In genomic region chr7:41470081-41470480, GRCh38 we compare ENCODE assay signal across 16 cellular contexts.
A peak's percentile ranks its signal among the peaks of the same experiment; 100 is the strongest.
DNase-seq lines count a peak whose midpoint lies in the region; ATAC-seq, FAIRE-seq and TF ChIP-seq lines count a peak whose summit lies in the region.
"Had no signal": no experiment of that assay in that cellular context is flagged by ENCODE, and none has a peak within 500 bp of the region (broad histone marks: within the 10 kb centered on the region; RNA-seq: fewer than 3 reads in every experiment).

No MANE protein-coding gene starts in this region.

- no peak overlapping the region for H2BK15ac ChIP-seq in H1 (ENCODE audit: low read length)

- H2BK20ac ChIP-seq in H1 (ENCODE audit: low read length), result no peak overlapping the region

- H3K9ac ChIP-seq in H1 (replicated peaks in 1 of 4; ENCODE audit: extremely low read depth in 1 of 4, low read depth in 3 of 4, low read length in 3 of 4) (no peak overlapping the region), smooth muscle cell (ENCODE audit: low read depth) (no peak overlapping the region)

- no peak overlapping the region; the same call in none of the 2 replicates for H3K18ac ChIP-seq in H1 (ENCODE audit: extremely low read depth, low read length)

- intact Hi-C loops in Panc1 (cut with micrococcal nuclease; ENCODE audit: unreplicated experiment) (no loop called here), upper lobe of right lung (cut with DNase I) (no loop called here), prostate gland (cut with DNase I) (no loop called here)

- no peaks in the 10 kb centered on the region for H3K79me1 ChIP-seq in H1 (ENCODE audit: low read depth, low read length)

- ATAC-seq in Panc1 (peak; percentile 69; the same call in 1 of the 2 replicates), upper lobe of right lung (peak; percentile 8)
- ATAC-seq: HCT116 had no signal

- no peaks in the 10 kb centered on the region for H3K36me3 ChIP-seq in H7 (replicated peaks; ENCODE audit: control insufficient read depth, insufficient read depth, low read length)
- H3K36me3 ChIP-seq in Panc1 (ENCODE audit: control insufficient read depth, insufficient read depth, low read length), result no peaks in the 10 kb centered on the region
- no peaks in the 10 kb centered on the region for H3K36me3 ChIP-seq in H1 (ENCODE audit: control insufficient read depth in 2 of 4, insufficient read depth in 4 of 4, low read length in 3 of 4)
- no peaks in the 10 kb centered on the region for H3K36me3 ChIP-seq in upper lobe of right lung
- no peaks in the 10 kb centered on the region for H3K36me3 ChIP-seq in prostate gland
- no peaks in the 10 kb centered on the region for H3K36me3 ChIP-seq in smooth muscle cell (ENCODE audit: low read depth)

- 89% methylated on average over 5 of the region's 5 CpGs; no CpG with 5 or more reads in 1 of the 2 experiments for WGBS in H1 (ENCODE audit: extremely low coverage in 1 of 2, insufficient coverage in 1 of 2, insufficient read length in 1 of 2, insufficient replicate concordance in 2 of 2, low coverage in 1 of 2, low lambda C conversion rate in 2 of 2, missing lambda C conversion rate in 1 of 2), 2 experiments
- 87% methylated on average over 5 of the region's 5 CpGs for WGBS in prostate gland
- 96% methylated on average over 5 of the region's 5 CpGs for WGBS in smooth muscle cell (ENCODE audit: low lambda C conversion rate)

- H3K4me1 ChIP-seq in Panc1 (ENCODE audit: control insufficient read depth, insufficient read depth, low read length), result no peaks in the 10 kb centered on the region
- H3K4me1 ChIP-seq in H1 (replicated peaks in 1 of 4; ENCODE audit: control insufficient read depth in 3 of 4, insufficient read depth in 4 of 4, low read length in 3 of 4), result peaks cover 0 to 3% (median 1%) of the 10 kb centered on the region in 4 experiments; a peak in 1 of 7 replicates
- H3K4me1 ChIP-seq in upper lobe of right lung, result no peaks in the 10 kb centered on the region
- no peaks in the 10 kb centered on the region for H3K4me1 ChIP-seq in prostate gland (replicated peaks)
- H3K4me1 ChIP-seq in smooth muscle cell (ENCODE audit: low read depth), result no peaks in the 10 kb centered on the region
- H3K4me1 ChIP-seq: Caco-2 had no signal

- H3K23me2 ChIP-seq in H1 (ENCODE audit: low read depth, low read length), result no peaks in the 10 kb centered on the region

- no peak overlapping the region for H4K8ac ChIP-seq in H1 (ENCODE audit: extremely low read depth, insufficient read depth, low read length)

- CTCF ChIA-PET in Panc1 (lab: Charles Lee) (no interaction called here), H1 (lab: Charles Lee; ENCODE audit: partially characterized antibody) (interaction anchor here (0.7 to 1.1 kb wide), 4 partner anchors 10 to 227 kb away, joined by 3 read pairs; no protein-coding TSS in a partner anchor)

- H3K9me3 ChIP-seq in Panc1 (ENCODE audit: control insufficient read depth, insufficient read depth, low read depth, low read length) (no peaks in the 10 kb centered on the region), H1 (ENCODE audit: insufficient read depth in 2 of 2, low read depth in 1 of 2, low read length in 1 of 2) (no peaks in the 10 kb centered on the region), upper lobe of right lung (no peaks in the 10 kb centered on the region), prostate gland (no peaks in the 10 kb centered on the region), smooth muscle cell (replicated peaks; ENCODE audit: low read depth) (no peaks in the 10 kb centered on the region)
- H3K9me3 ChIP-seq: Caco-2 had no signal

- TF ChIP-seq RAD21 in H1 (IDR thresholded peaks at IDR 0.05 in 1 of 2, conservative IDR thresholded peaks at IDR 0.05 in 1 of 2; ENCODE audit: low read depth in 2 of 2, low read length in 2 of 2), result no peak

- H3K27me3 ChIP-seq in H7 (ENCODE audit: control insufficient read depth, insufficient read depth, low read length), result no peaks in the 10 kb centered on the region
- H3K27me3 ChIP-seq in Panc1 (ENCODE audit: control insufficient read depth, insufficient read depth, low read length), result no peaks in the 10 kb centered on the region
- H3K27me3 ChIP-seq in H1 (replicated peaks in 1 of 4; ENCODE audit: control insufficient read depth in 3 of 4, extremely low read depth in 1 of 4, insufficient read depth in 3 of 4, low read length in 3 of 4), result no peaks in the 10 kb centered on the region
- H3K27me3 ChIP-seq in upper lobe of right lung, result no peaks in the 10 kb centered on the region
- no peaks in the 10 kb centered on the region for H3K27me3 ChIP-seq in prostate gland (replicated peaks; ENCODE audit: insufficient read depth)
- no peaks in the 10 kb centered on the region for H3K27me3 ChIP-seq in smooth muscle cell (ENCODE audit: low read depth)

- no peak overlapping the region for H3K4me3 ChIP-seq in H7 (ENCODE audit: insufficient read depth, low read depth, low read length)
- H3K4me3 ChIP-seq in Panc1 (ENCODE audit: low read depth in 2 of 2, low read length in 2 of 2), result no peak overlapping the region
- H3K4me3 ChIP-seq in H1 (ENCODE audit: extremely low read depth in 1 of 4, insufficient read depth in 2 of 4, low read depth in 3 of 4, low read length in 4 of 4), result no peak overlapping the region
- no peak overlapping the region for H3K4me3 ChIP-seq in upper lobe of right lung
- H3K4me3 ChIP-seq in prostate gland, result no peak overlapping the region
- H3K4me3 ChIP-seq in smooth muscle cell, result no peak overlapping the region

- no peak overlapping the region for H3K4ac ChIP-seq in H1 (replicated peaks; ENCODE audit: insufficient read length, low read depth, low read length)

- no TSS peak for BruUV-seq in Panc1 (replicated peaks; lab: Mats Ljungman, UMichigan)

- H3K27ac ChIP-seq in Panc1 (ENCODE audit: low read length), result no peak overlapping the region
- H3K27ac ChIP-seq in H1 (ENCODE audit: low read depth, low read length), result no peak overlapping the region
- no peak overlapping the region for H3K27ac ChIP-seq in upper lobe of right lung
- H3K27ac ChIP-seq in prostate gland, result no peak overlapping the region
- H3K27ac ChIP-seq in smooth muscle cell (ENCODE audit: low read depth), result no peak overlapping the region

- TF ChIP-seq CTCF in Panc1 (IDR thresholded peaks at IDR 0.05) (no peak), H1 (IDR thresholded peaks at IDR 0.05; ENCODE audit: control extremely low read depth in 1 of 3, insufficient read depth in 1 of 3, low read depth in 1 of 3, low read length in 3 of 3) (no peak), upper lobe of right lung (IDR thresholded peaks at IDR 0.05) (no peak), prostate gland (IDR thresholded peaks at IDR 0.05) (no peak), smooth muscle cell (IDR thresholded peaks at IDR 0.05; ENCODE audit: borderline replicate concordance, insufficient read depth, poor library complexity, severe bottlenecking) (no peak)

- H2BK120ac ChIP-seq in H1 (replicated peaks; ENCODE audit: low read depth, low read length), result no peak overlapping the region

- POLR2A ChIA-PET in Panc1 (lab: Charles Lee), result no interaction called here
- POLR2A ChIA-PET in H1 (lab: Charles Lee; ENCODE audit: partially characterized antibody), result no interaction called here

- peak overlapping the region; percentile 59 for H2AFZ ChIP-seq in H1 (ENCODE audit: low read length)
- H2AFZ ChIP-seq in smooth muscle cell (ENCODE audit: low read depth), result no peak overlapping the region

- FAIRE-seq in H1 (lab: Jason Lieb, UNC), result no peak
- FAIRE-seq: G401.6 had no signal

- no peak overlapping the region for H2BK5ac ChIP-seq in H1 (ENCODE audit: low read depth, low read length)

- H3K79me2 ChIP-seq in H1 (ENCODE audit: control insufficient read depth in 1 of 2, insufficient read depth in 2 of 2, low read length in 2 of 2) (no peaks in the 10 kb centered on the region), smooth muscle cell (ENCODE audit: low read depth) (no peaks in the 10 kb centered on the region)

- H2AK5ac ChIP-seq in H1 (ENCODE audit: low read depth, low read length), result no peak overlapping the region

- DNase-seq in H7 (peak; percentile 16), Panc1 (ENCODE audit: low read depth, low spot score) (no peak), H1 (ENCODE audit: low read depth in 1 of 2, low spot score in 2 of 2) (no peak), upper lobe of right lung (no peak), prostate gland (ENCODE audit: low spot score) (no peak), NCI-H2171 (lab: John Stamatoyannopoulos, UW) (no peak), smooth muscle cell (lab: John Stamatoyannopoulos, UW; ENCODE audit: unreplicated experiment) (no peak)
- DNase-seq: C1 segment of cervical spinal cord; Caco-2; CD4-positive, alpha-beta memory T cell; DMS153; DND-41; GOT3; H9 had no signal

- in situ Hi-C loops in Panc1 (cut with HindIII; ENCODE audit: low pct_unique_long_range_greater_than_20kb, low sequenced_read_pairs), result no loop called here

- TF ChIP-seq POLR2A in H1 (IDR thresholded peaks at IDR 0.05; ENCODE audit: control extremely low read depth in 1 of 2, low read depth in 2 of 2, low read length in 2 of 2), result no peak
- no peak for TF ChIP-seq POLR2A in prostate gland (IDR thresholded peaks at IDR 0.05)

- no peaks in the 10 kb centered on the region for H3F3A ChIP-seq in smooth muscle cell (ENCODE audit: low read depth)

- H4K91ac ChIP-seq in H1 (replicated peaks; ENCODE audit: insufficient read length, low read length), result no peak overlapping the region

- H3K4me2 ChIP-seq in H1 (ENCODE audit: insufficient read depth in 1 of 2, low read depth in 2 of 2, low read length in 2 of 2) (no peak overlapping the region), smooth muscle cell (no peak overlapping the region)

- H2BK12ac ChIP-seq in H1 (ENCODE audit: low read depth, low read length), result peak overlapping the region; percentile 4; the same call in 1 of the 2 replicates

- H3K14ac ChIP-seq in H1 (ENCODE audit: insufficient read length), result no peak overlapping the region

- no peak overlapping the region for H3K56ac ChIP-seq in H1 (replicated peaks; ENCODE audit: insufficient read length, low read depth, low read length)

- H4K20me1 ChIP-seq in H1 (replicated peaks in 1 of 2; ENCODE audit: control insufficient read depth in 1 of 2, insufficient read depth in 2 of 2, low read length in 2 of 2) (no peaks in the 10 kb centered on the region), smooth muscle cell (ENCODE audit: low read depth) (no peaks in the 10 kb centered on the region)

- H3K23ac ChIP-seq in H1 (ENCODE audit: insufficient read length), result no peak overlapping the region

- H4K5ac ChIP-seq in H1 (ENCODE audit: insufficient read length, low read depth, low read length), result no peak overlapping the region

- no peak for TF ChIP-seq EP300 in H1 (IDR thresholded peaks at IDR 0.05; ENCODE audit: borderline replicate concordance in 1 of 2, low read depth in 2 of 2, low read length in 2 of 2)

TF ChIP-seq in H1, 55 proteins besides CTCF, POLR2A, EP300 and RAD21 (continues in another document):
- TF ChIP-seq JUND (IDR thresholded peaks at IDR 0.05; ENCODE audit: low read length) (no peak), POU5F1 (IDR thresholded peaks at IDR 0.05; ENCODE audit: low read depth, low read length) (no peak), CHD2 (IDR thresholded peaks at IDR 0.05; ENCODE audit: low read length) (no peak), SUZ12 (IDR thresholded peaks at IDR 0.05; ENCODE audit: low read length) (no peak), YY1 (IDR thresholded peaks at IDR 0.05; ENCODE audit: low read depth, low read length) (no peak)
